11 cellular contexts compared by ENCODE assay signal in genomic region chr19:54470276-54470887, GRCh38. TPM values are rescaled to one million over a fixed set of nuclear protein-coding genes. Genes with fewer than 3 reads are reported as not detected.
DNase-seq lines count a peak whose midpoint lies in the region; ATAC-seq and TF ChIP-seq lines count a peak whose summit lies in the region.
"Had no signal": no experiment of that assay in that cellular context is flagged by ENCODE, and none has a peak within 500 bp of the region (broad histone marks: within the 10 kb centered on the region; RNA-seq: fewer than 3 reads in every experiment).

No MANE protein-coding gene starts in this region.

- H3K27me3 Mint-ChIP-seq in endodermal cell (ENCODE audit: insufficient read depth) (peaks cover 66% of the 10 kb centered on the region), nephron (ENCODE audit: low read depth) (peaks cover 21% of the 10 kb centered on the region)

- H3K4me3 ChIP-seq in right atrium auricular region = peak overlapping the region in 1 of 2 donors; percentile 43
- no peak overlapping the region for H3K4me3 ChIP-seq in endodermal cell (ENCODE audit: low read length)
- no peak overlapping the region for H3K4me3 ChIP-seq in uterus

- DNase-seq in right atrium auricular region (ENCODE audit: low spot score) (no peak), Right ventricle myocardium inferior (ENCODE audit: missing footprints) (no peak), endodermal cell (no peak), uterus (no peak), HUDEP-2 (lab: John Stamatoyannopoulos, UW; ENCODE audit: unreplicated experiment in 76 of 76) (no peak), ACHN (no peak)
- DNase-seq: KG1, NCI-H446 had no signal

- peaks cover 0 to 36% of the 10 kb centered on the region in 2 donors for H3K4me1 ChIP-seq in right atrium auricular region
- H3K4me1 ChIP-seq in endodermal cell (ENCODE audit: control insufficient read depth, insufficient read depth, low read length) = no peaks in the 10 kb centered on the region
- H3K4me1 ChIP-seq in uterus = no peaks in the 10 kb centered on the region

- in situ Hi-C loops in ACHN (cut with HindIII; ENCODE audit: low pct_ligation_motif_present, low pct_unique_long_range_greater_than_20kb, low sequenced_read_pairs) = no loop called here

- H3K9me3 ChIP-seq in right atrium auricular region = no peaks in the 10 kb centered on the region
- no peaks in the 10 kb centered on the region for H3K9me3 ChIP-seq in endodermal cell (ENCODE audit: control insufficient read depth, low read length)
- no peaks in the 10 kb centered on the region for H3K9me3 ChIP-seq in uterus

- peak overlapping the region; percentile 15 for H3K4me3 Mint-ChIP-seq in endodermal cell
- H3K4me3 Mint-ChIP-seq in nephron = peak overlapping the region; percentile 82 to 86 (median 84)

- H3K9me3 Mint-ChIP-seq in endodermal cell = peaks cover 5% of the 10 kb centered on the region
- H3K9me3 Mint-ChIP-seq in nephron = no peaks in the 10 kb centered on the region

- peak overlapping the region; percentile 76 to 85 for H3K27ac ChIP-seq in right atrium auricular region
- no peak overlapping the region for H3K27ac ChIP-seq in endodermal cell (ENCODE audit: low read depth, low read length)
- peak overlapping the region; percentile 47 to 72 for H3K27ac ChIP-seq in uterus

- WGBS in endodermal cell (ENCODE audit: insufficient coverage in 1 of 2, insufficient read length in 1 of 2), 2 experiments = 79 to 90% methylated on average over 6 to 10 of the region's 10 CpGs

- H3K36me3 Mint-ChIP-seq in endodermal cell (ENCODE audit: low read depth) (no peaks in the 10 kb centered on the region), nephron (ENCODE audit: low read depth) (peaks cover 21% of the 10 kb centered on the region)

- no peaks in the 10 kb centered on the region for H3K4me1 Mint-ChIP-seq in endodermal cell
- peaks cover 29% of the 10 kb centered on the region for H3K4me1 Mint-ChIP-seq in nephron

- no peak overlapping the region for H3K9ac ChIP-seq in endodermal cell (ENCODE audit: extremely low read depth, low read length, poor library complexity, severe bottlenecking)

- ATAC-seq in Right ventricle myocardium inferior = no peak
- ATAC-seq in HG02885 (IDR thresholded peaks at IDR 0.05; ENCODE audit: poor library complexity, unreplicated experiment) = no peak

- H3K27ac Mint-ChIP-seq in endodermal cell (no peak overlapping the region), nephron (peak overlapping the region; percentile 81 to 90 (median 89))

- no peaks in the 10 kb centered on the region for H3K27me3 ChIP-seq in right atrium auricular region
- H3K27me3 ChIP-seq in endodermal cell (ENCODE audit: control insufficient read depth, insufficient read depth, low read length, poor library complexity, severe bottlenecking) = peaks cover 33% of the 10 kb centered on the region
- peaks cover 0 to 4% of the 10 kb centered on the region in 2 donors for H3K27me3 ChIP-seq in uterus

- no peaks in the 10 kb centered on the region for H3K36me3 ChIP-seq in right atrium auricular region
- H3K36me3 ChIP-seq in endodermal cell (ENCODE audit: control insufficient read depth, insufficient read depth, low read length) = no peaks in the 10 kb centered on the region
- no peaks in the 10 kb centered on the region for H3K36me3 ChIP-seq in uterus

- TF ChIP-seq CTCF in right atrium auricular region (IDR thresholded peaks at IDR 0.05) (no peak), endodermal cell (conservative IDR thresholded peaks at IDR 0.05) (no peak), nephron (IDR thresholded peaks at IDR 0.05; ENCODE audit: unreplicated experiment in 3 of 3) (no peak), uterus (IDR thresholded peaks at IDR 0.05) (no peak)

- intact Hi-C loops in Right ventricle myocardium inferior (cut with DNase I) (loop anchor here (10.0 kb wide), 1 partner anchor 204 kb away; no protein-coding TSS in a partner anchor), uterus (cut with DNase I; ENCODE audit: low total_unique reads) (no loop called here)

- TF ChIP-seq POLR2A in uterus (IDR thresholded peaks at IDR 0.05) = no peak

RNA-seq across cellular contexts. Expression of gene CDC42EP5, which starts 2.7 kb away (rescaled TPM):
- 10 to 100 TPM; 11.4 to 15.2 TPM for total RNA-seq in right atrium auricular region
- total RNA-seq in Right ventricle myocardium inferior = 8.9 TPM
- total RNA-seq in endodermal cell = under 1 TPM in 1 of 2 donors, not detected in 1; 0.49 TPM
- polyA plus RNA-seq in endodermal cell (2013, experiment 1 of 2) = 7.0 TPM
- 8.3 TPM for polyA plus RNA-seq in endodermal cell (2013, experiment 2 of 2)
- 10 to 100 TPM in 2 of 4 donors, 1 to 10 TPM in 2; 1.8 to 39.8 (median 16.1) TPM for total RNA-seq in uterus

RNA-seq across cellular contexts. Expression of gene LENG9, which starts 6.8 kb away (rescaled TPM):
- 1 to 10 TPM; 2.1 to 4.9 TPM for total RNA-seq in right atrium auricular region
- total RNA-seq in Right ventricle myocardium inferior = 1.8 TPM
- 1 to 10 TPM; 2.5 to 3.5 TPM for total RNA-seq in endodermal cell
- 1.1 TPM for polyA plus RNA-seq in endodermal cell (2013, experiment 1 of 2)
- 1.1 TPM for polyA plus RNA-seq in endodermal cell (2013, experiment 2 of 2)
- total RNA-seq in uterus = 1 to 10 TPM in 3 of 4 donors, not detected in 1; 3.7 to 7.1 (median 3.8) TPM

RNA-seq across cellular contexts. Expression of gene LENG8, which starts 21.4 kb away (rescaled TPM):
- 10 to 100 TPM; 32.1 to 36.4 TPM for total RNA-seq in right atrium auricular region
- total RNA-seq in Right ventricle myocardium inferior = 59.0 TPM
- 100 to 1,000 TPM; 139 to 171 TPM for total RNA-seq in endodermal cell
- 171 TPM for polyA plus RNA-seq in endodermal cell (2013, experiment 1 of 2)
- polyA plus RNA-seq in endodermal cell (2013, experiment 2 of 2) = 130 TPM
- total RNA-seq in uterus = 100 to 1,000 TPM in 2 of 4 donors, 10 to 100 TPM in 2; 58.1 to 275 (median 91.4) TPM

RNA-seq across cellular contexts. Expression of gene LAIR2, which starts 32.2 kb away (rescaled TPM):
- total RNA-seq in right atrium auricular region (not detected), Right ventricle myocardium inferior (not detected), endodermal cell (not detected), uterus (not detected)
- not detected for polyA plus RNA-seq in endodermal cell (2013, experiment 1 of 2)
- polyA plus RNA-seq in endodermal cell (2013, experiment 2 of 2) = not detected
- total RNA-seq: myocyte had no signal

RNA-seq across cellular contexts. Expression of gene TTYH1, which starts 55.1 kb away (rescaled TPM):
- total RNA-seq in right atrium auricular region = 1 to 10 TPM; 1.7 to 2.7 TPM
- 2.8 TPM for total RNA-seq in Right ventricle myocardium inferior
- 1 to 10 TPM; 1.0 to 2.0 TPM for total RNA-seq in endodermal cell
- 342 TPM for polyA plus RNA-seq in endodermal cell (2013, experiment 1 of 2)
- polyA plus RNA-seq in endodermal cell (2013, experiment 2 of 2) = 263 TPM
- 10 to 100 TPM in 1 of 4 donors, 1 to 10 TPM in 1, not detected in 2; 1.9 to 10.2 TPM for total RNA-seq in uterus
- total RNA-seq: myocyte had no signal
